20 cellular contexts compared by ENCODE assay signal in the genomic region with DNA sequence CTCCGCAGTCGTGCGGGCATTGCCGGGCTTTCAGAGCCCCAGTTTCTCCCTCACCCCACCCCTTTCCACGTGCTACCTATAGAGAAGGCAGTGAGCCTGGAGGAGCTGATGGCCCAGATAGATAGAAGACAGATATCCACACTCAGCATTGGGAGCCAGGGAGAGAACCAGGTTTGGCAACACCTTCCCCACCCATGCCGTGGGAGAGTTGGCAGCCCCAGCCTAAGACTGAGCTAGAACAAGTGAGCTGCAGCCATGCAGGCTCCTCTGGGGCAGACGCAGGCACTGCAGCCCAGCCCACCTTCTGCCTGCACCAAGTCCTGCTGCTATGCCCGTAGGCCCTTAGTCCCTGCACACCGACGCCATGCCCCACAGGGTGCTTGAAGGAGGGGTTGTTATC. TPM values are rescaled to one million over a fixed set of nuclear protein-coding genes. Genes with fewer than 3 reads are reported as not detected.
A peak's percentile ranks its signal among the peaks of the same experiment; 100 is the strongest.
DNase-seq lines count a peak whose midpoint lies in the region; ATAC-seq and TF ChIP-seq lines count a peak whose summit lies in the region.
"Had no signal": no experiment of that assay in that cellular context is flagged by ENCODE, and none has a peak within 500 bp of the region (broad histone marks: within the 10 kb centered on the region; RNA-seq: fewer than 3 reads in every experiment).

No MANE protein-coding gene starts in this region.

- peak overlapping the region; percentile 48 for H3K27ac Mint-ChIP-seq in activated T-helper 1 cell treated with anti-CD3 and anti-CD28 coated beads, Interleukin-12 subunit alpha, Interleukin-12 subunit beta, Interleukin-2, Interleukin-4 antibody, amounts not matched to agents 30 ng/mL and 10 ng/mL and 1 ng/mL, durations not matched to agents 14 hours and 24 hours and 36 hours
- H3K27ac Mint-ChIP-seq in nephron progenitor cell, result peak overlapping the region; percentile 83
- H3K27ac Mint-ChIP-seq in activated naive CD4-positive, alpha-beta T cell treated with anti-CD3 and anti-CD28 coated beads, Interleukin-2, amount 10 ng/mL, durations not matched to agents 7 days and 5 days, result no peak overlapping the region
- H3K27ac Mint-ChIP-seq: CD4-positive, alpha-beta T cell; HFFc6 had no signal

- ATAC-seq in HG02852 (IDR thresholded peaks at IDR 0.05; ENCODE audit: unreplicated experiment), result no peak
- ATAC-seq: GM12878 had no signal

- H3K4me3 ChIP-seq in BLaER1 treated with 17β-estradiol and CSF1 and Interleukin-3, amounts not matched to agents 10 nM and 100 nM, result no peak overlapping the region
- H3K4me3 ChIP-seq in skin epidermis, result peak overlapping the region; percentile 4 to 36 (median 21)
- H3K4me3 ChIP-seq: GM12878 had no signal

- H4K20me1 ChIP-seq in BLaER1 treated with 17β-estradiol and CSF1 and Interleukin-3, amounts not matched to agents 10 nM and 100 nM, result no peaks in the 10 kb centered on the region

- no peaks in the 10 kb centered on the region for H3K36me3 Mint-ChIP-seq in activated T-helper 1 cell treated with anti-CD3 and anti-CD28 coated beads, Interleukin-12 subunit alpha, Interleukin-12 subunit beta, Interleukin-2, Interleukin-4 antibody, amounts not matched to agents 30 ng/mL and 10 ng/mL and 1 ng/mL, durations not matched to agents 14 hours and 24 hours and 36 hours (ENCODE audit: low read depth)
- H3K36me3 Mint-ChIP-seq in nephron progenitor cell (ENCODE audit: low read depth), result peaks cover 5% of the 10 kb centered on the region
- H3K36me3 Mint-ChIP-seq in activated naive CD4-positive, alpha-beta T cell treated with anti-CD3 and anti-CD28 coated beads, Interleukin-2, amount 10 ng/mL, durations not matched to agents 7 days and 5 days, result no peaks in the 10 kb centered on the region

- no peaks in the 10 kb centered on the region for H3K9me3 ChIP-seq in BLaER1 treated with 17β-estradiol and CSF1 and Interleukin-3, amounts not matched to agents 10 nM and 100 nM (replicated peaks in 1 of 11)

- H3K9ac ChIP-seq in BLaER1 treated with 17β-estradiol and CSF1 and Interleukin-3, amounts not matched to agents 10 nM and 100 nM, result no peak overlapping the region

- peaks cover 14% of the 10 kb centered on the region for H3K27me3 Mint-ChIP-seq in activated T-helper 1 cell treated with anti-CD3 and anti-CD28 coated beads, Interleukin-12 subunit alpha, Interleukin-12 subunit beta, Interleukin-2, Interleukin-4 antibody, amounts not matched to agents 30 ng/mL and 10 ng/mL and 1 ng/mL, durations not matched to agents 14 hours and 24 hours and 36 hours (ENCODE audit: insufficient read depth)
- peaks cover 12% of the 10 kb centered on the region for H3K27me3 Mint-ChIP-seq in nephron progenitor cell (ENCODE audit: low read depth, poor library complexity)
- peaks cover 46% of the 10 kb centered on the region for H3K27me3 Mint-ChIP-seq in activated naive CD4-positive, alpha-beta T cell treated with anti-CD3 and anti-CD28 coated beads, Interleukin-2, amount 10 ng/mL, durations not matched to agents 7 days and 5 days

- no peak for DNase-seq in activated T-helper 1 cell treated with anti-CD3 and anti-CD28 coated beads, Interleukin-12 subunit alpha, Interleukin-12 subunit beta, Interleukin-2, Interleukin-4 antibody, amounts not matched to agents 30 ng/mL and 10 ng/mL and 1 ng/mL, durations not matched to agents 14 hours and 24 hours and 36 hours (ENCODE audit: low spot score)
- DNase-seq in nephron progenitor cell (no peak), NCI-H2196 (lab: John Stamatoyannopoulos, UW; ENCODE audit: unreplicated experiment) (no peak)
- DNase-seq in activated naive CD4-positive, alpha-beta T cell treated with anti-CD3 and anti-CD28 coated beads, Interleukin-2, amount 10 ng/mL, durations not matched to agents 7 days and 5 days, result no peak
- DNase-seq: 8988T; AML-193; C1 segment of cervical spinal cord; Calu3; CD4-positive, alpha-beta T cell; DMS 273 treated with DMSO at 0.1 percent for 48 hours; HCEC 1CT; HFFc6; IMR-90 had no signal

- H3K9me3 Mint-ChIP-seq in activated T-helper 1 cell treated with anti-CD3 and anti-CD28 coated beads, Interleukin-12 subunit alpha, Interleukin-12 subunit beta, Interleukin-2, Interleukin-4 antibody, amounts not matched to agents 30 ng/mL and 10 ng/mL and 1 ng/mL, durations not matched to agents 14 hours and 24 hours and 36 hours, result no peaks in the 10 kb centered on the region
- H3K9me3 Mint-ChIP-seq in nephron progenitor cell, result no peaks in the 10 kb centered on the region
- no peaks in the 10 kb centered on the region for H3K9me3 Mint-ChIP-seq in activated naive CD4-positive, alpha-beta T cell treated with anti-CD3 and anti-CD28 coated beads, Interleukin-2, amount 10 ng/mL, durations not matched to agents 7 days and 5 days
- H3K9me3 Mint-ChIP-seq: CD4-positive, alpha-beta T cell; HFFc6 had no signal

- no peaks in the 10 kb centered on the region for H3K36me3 ChIP-seq in BLaER1 treated with 17β-estradiol and CSF1 and Interleukin-3, amounts not matched to agents 10 nM and 100 nM

- H3K4me3 Mint-ChIP-seq in activated T-helper 1 cell treated with anti-CD3 and anti-CD28 coated beads, Interleukin-12 subunit alpha, Interleukin-12 subunit beta, Interleukin-2, Interleukin-4 antibody, amounts not matched to agents 30 ng/mL and 10 ng/mL and 1 ng/mL, durations not matched to agents 14 hours and 24 hours and 36 hours, result no peak overlapping the region
- H3K4me3 Mint-ChIP-seq in nephron progenitor cell, result no peak overlapping the region
- no peak overlapping the region for H3K4me3 Mint-ChIP-seq in activated naive CD4-positive, alpha-beta T cell treated with anti-CD3 and anti-CD28 coated beads, Interleukin-2, amount 10 ng/mL, durations not matched to agents 7 days and 5 days
- H3K4me3 Mint-ChIP-seq: CD4-positive, alpha-beta T cell; HFFc6 had no signal

- peaks cover 3 to 34% (median 24%) of the 10 kb centered on the region in 10 experiments; a peak in 18 of 20 replicates for H3K4me1 ChIP-seq in BLaER1 treated with 17β-estradiol and CSF1 and Interleukin-3, amounts not matched to agents 10 nM and 100 nM

- H3K27me3 ChIP-seq in BLaER1 treated with 17β-estradiol and CSF1 and Interleukin-3, amounts not matched to agents 10 nM and 100 nM, result peaks cover 0 to 17% (median 7%) of the 10 kb centered on the region in 11 experiments; a peak in 14 of 22 replicates

- CTCF ChIA-PET in activated naive CD4-positive, alpha-beta T cell treated with anti-CD3 and anti-CD28 coated beads, Interleukin-2, amount 10 ng/mL, durations not matched to agents 7 days and 5 days (lab: Charles Lee), result no interaction called here

- no peak for TF ChIP-seq CTCF in nephron progenitor cell (IDR thresholded peaks at IDR 0.05)

- peaks cover under 1% of the 10 kb centered on the region for H3K4me1 Mint-ChIP-seq in activated T-helper 1 cell treated with anti-CD3 and anti-CD28 coated beads, Interleukin-12 subunit alpha, Interleukin-12 subunit beta, Interleukin-2, Interleukin-4 antibody, amounts not matched to agents 30 ng/mL and 10 ng/mL and 1 ng/mL, durations not matched to agents 14 hours and 24 hours and 36 hours (ENCODE audit: low read depth)
- H3K4me1 Mint-ChIP-seq in nephron progenitor cell, result peaks cover 33% of the 10 kb centered on the region
- peaks cover under 1% of the 10 kb centered on the region for H3K4me1 Mint-ChIP-seq in activated naive CD4-positive, alpha-beta T cell treated with anti-CD3 and anti-CD28 coated beads, Interleukin-2, amount 10 ng/mL, durations not matched to agents 7 days and 5 days

- H3K4me2 ChIP-seq in BLaER1 treated with 17β-estradiol and CSF1 and Interleukin-3, amounts not matched to agents 10 nM and 100 nM, result peak overlapping the region in 9 of 11 experiments; percentile 49 to 88 (median 82); a peak in 17 of 22 replicates

- H3K27ac ChIP-seq in BLaER1 treated with 17β-estradiol and CSF1 and Interleukin-3, amounts not matched to agents 10 nM and 100 nM, result no peak overlapping the region
- peak overlapping the region in 16 of 21 experiments; percentile 9 to 77 (median 68) for H3K27ac ChIP-seq in skin epidermis

- intact Hi-C loops in activated T-helper 1 cell treated with anti-CD3 and anti-CD28 coated beads, Interleukin-12 subunit alpha, Interleukin-12 subunit beta, Interleukin-2, Interleukin-4 antibody, amounts not matched to agents 30 ng/mL and 10 ng/mL and 1 ng/mL, durations not matched to agents 14 hours and 24 hours and 36 hours (cut with micrococcal nuclease), result no loop called here

RNA-seq across cellular contexts. Expression of a gene that starts 10.3 kb away (rescaled TPM):
- total RNA-seq in activated T-helper 1 cell treated with anti-CD3 and anti-CD28 coated beads, Interleukin-12 subunit alpha, Interleukin-12 subunit beta, Interleukin-2, Interleukin-4 antibody, amounts not matched to agents 30 ng/mL and 10 ng/mL and 1 ng/mL, durations not matched to agents 14 hours and 24 hours and 36 hours, result not detected in 2 replicates
- total RNA-seq: Calu3; CD4-positive, alpha-beta T cell; G401; GM12878; H4; HFFc6; HT-29; IMR-90 had no signal

RNA-seq across cellular contexts. Expression of a gene that starts 12.8 kb away (rescaled TPM):
- total RNA-seq in activated T-helper 1 cell treated with anti-CD3 and anti-CD28 coated beads, Interleukin-12 subunit alpha, Interleukin-12 subunit beta, Interleukin-2, Interleukin-4 antibody, amounts not matched to agents 30 ng/mL and 10 ng/mL and 1 ng/mL, durations not matched to agents 14 hours and 24 hours and 36 hours, result not detected in 2 replicates
- total RNA-seq: CD4-positive, alpha-beta T cell had no signal

RNA-seq across cellular contexts. Expression of a gene that starts 27.5 kb away (rescaled TPM):
- not detected in 2 replicates for total RNA-seq in activated T-helper 1 cell treated with anti-CD3 and anti-CD28 coated beads, Interleukin-12 subunit alpha, Interleukin-12 subunit beta, Interleukin-2, Interleukin-4 antibody, amounts not matched to agents 30 ng/mL and 10 ng/mL and 1 ng/mL, durations not matched to agents 14 hours and 24 hours and 36 hours
- total RNA-seq: Calu3; CD4-positive, alpha-beta T cell; G401; GM12878; HT-29 had no signal

RNA-seq across cellular contexts. Expression of a gene that starts 32.6 kb away (rescaled TPM):
- total RNA-seq in activated T-helper 1 cell treated with anti-CD3 and anti-CD28 coated beads, Interleukin-12 subunit alpha, Interleukin-12 subunit beta, Interleukin-2, Interleukin-4 antibody, amounts not matched to agents 30 ng/mL and 10 ng/mL and 1 ng/mL, durations not matched to agents 14 hours and 24 hours and 36 hours, result not detected in 2 replicates
- total RNA-seq: Calu3; CD4-positive, alpha-beta T cell; G401; GM12878; H4; HFFc6; HT-29; IMR-90 had no signal

RNA-seq across cellular contexts. Expression of a gene that starts 44.8 kb away (rescaled TPM):
- 122 and 123 TPM in 2 replicates for total RNA-seq in activated T-helper 1 cell treated with anti-CD3 and anti-CD28 coated beads, Interleukin-12 subunit alpha, Interleukin-12 subunit beta, Interleukin-2, Interleukin-4 antibody, amounts not matched to agents 30 ng/mL and 10 ng/mL and 1 ng/mL, durations not matched to agents 14 hours and 24 hours and 36 hours

Comparison
In these comparisons a context has a peak if more than half of its experiments do, and no peak if none do; other contexts are left out.
1. H3K27ac ChIP-seq: peak in skin epidermis (16 of 21); none in BLaER1 treated with 17β-estradiol and CSF1 and Interleukin-3, amounts not matched to agents 10 nM and 100 nM (0 of 11).
2. H3K4me3 ChIP-seq: peak in skin epidermis (7 of 7); none in BLaER1 treated with 17β-estradiol and CSF1 and Interleukin-3, amounts not matched to agents 10 nM and 100 nM (0 of 10).